Comparison of ENCODE assay signal across 8 cellular contexts in genomic region chr16:50367777-50368409, GRCh38. TPM values are rescaled to one million over a fixed set of nuclear protein-coding genes. Genes with fewer than 3 reads are reported as not detected.
DNase-seq lines count a peak whose midpoint lies in the region; ATAC-seq and TF ChIP-seq lines count a peak whose summit lies in the region.

No MANE protein-coding gene starts in this region.

- H3K27me3 ChIP-seq in ACC112 (ENCODE audit: insufficient read depth, low read length) (no peaks in the 10 kb centered on the region), body of pancreas (no peaks in the 10 kb centered on the region)

- intact Hi-C loops in body of pancreas (cut with DNase I) = no loop called here

- H3K9me3 Mint-ChIP-seq in HFFc6 = no peaks in the 10 kb centered on the region
- H3K9me3 Mint-ChIP-seq in mesothelial cell of epicardium = no peaks in the 10 kb centered on the region

- peak overlapping the region; percentile 63 for H2AFZ ChIP-seq in ACC112 (ENCODE audit: low read length, unreplicated experiment)

- peak overlapping the region; percentile 62 for H3K27ac Mint-ChIP-seq in HFFc6
- peak overlapping the region; percentile 94 for H3K27ac Mint-ChIP-seq in mesothelial cell of epicardium

- WGBS in body of pancreas, 2 donors = 3 to 4% methylated on average over 23 of the region's 23 CpGs

- H3K36me3 Mint-ChIP-seq in HFFc6 (ENCODE audit: low read depth) = peaks cover 16% of the 10 kb centered on the region
- H3K36me3 Mint-ChIP-seq in mesothelial cell of epicardium = peaks cover 18% of the 10 kb centered on the region

- H3K27me3 Mint-ChIP-seq in HFFc6 (ENCODE audit: insufficient read depth) (peaks cover 7% of the 10 kb centered on the region), mesothelial cell of epicardium (ENCODE audit: low read depth) (no peaks in the 10 kb centered on the region)

- peak overlapping the region; percentile 92 for H3K4me3 ChIP-seq in ACC112 (ENCODE audit: low read depth, low read length)
- peak overlapping the region; percentile 96 to 99 for H3K4me3 ChIP-seq in body of pancreas

- H3K9me3 ChIP-seq in body of pancreas = no peaks in the 10 kb centered on the region

- POLR2A ChIA-PET in HEK293T (lab: Yijun Ruan, JAX) = interaction anchor here (1.4 kb wide), 1 partner anchor 13 kb away, joined by 4 read pairs; no protein-coding TSS in a partner anchor

- H3K27ac ChIP-seq in ACC112 (ENCODE audit: low read depth, low read length) (no peak overlapping the region), body of pancreas (peak overlapping the region; percentile 16 to 72 (median 57))

- no peak for TF ChIP-seq POLR2A in body of pancreas (IDR thresholded peaks at IDR 0.05)

- 0 out of 2 replicates have a peak, but pooled peaks cover 9% of the 10 kb centered on the region for H3K36me3 ChIP-seq in ACC112 (ENCODE audit: insufficient read depth, low read length)
- peaks cover 0 to 2% of the 10 kb centered on the region in 2 donors for H3K36me3 ChIP-seq in body of pancreas (replicated peaks in 1 of 2; ENCODE audit: insufficient read depth in 1 of 2, low read depth in 2 of 2)

- H3K4me1 Mint-ChIP-seq in HFFc6 (ENCODE audit: low read depth) (peaks cover 30% of the 10 kb centered on the region), mesothelial cell of epicardium (peaks cover 52% of the 10 kb centered on the region)

- DNase-seq in HFFc6 (no peak), body of pancreas (no peak), mesothelial cell of epicardium (ENCODE audit: low spot score in 2 of 2, unreplicated experiment in 2 of 2) (no peak), HEK293T (ENCODE audit: extremely low spot score) (no peak), ecto neural progenitor cell (ENCODE audit: low spot score) (no peak)

- peaks cover 32% of the 10 kb centered on the region for H3K79me2 ChIP-seq in ACC112 (ENCODE audit: control insufficient read depth, insufficient read depth, low read length, unreplicated experiment)

- CTCF ChIA-PET in HEK293T (lab: Yijun Ruan, JAX) = interaction anchor here (0.6 to 1.6 kb wide), 2 partner anchors 158 to 343 kb away, joined by 3 to 5 read pairs; partner anchors contain the start of gene CNEP1R1

- H3K4me1 ChIP-seq in ACC112 (ENCODE audit: control insufficient read depth, insufficient read depth, low read length, unreplicated experiment) = peaks cover 10% of the 10 kb centered on the region
- peaks cover 25% of the 10 kb centered on the region for H3K4me1 ChIP-seq in body of pancreas

- H3K4me3 Mint-ChIP-seq in HFFc6 (peak overlapping the region; percentile 93), mesothelial cell of epicardium (peak overlapping the region; percentile 93)

- TF ChIP-seq CTCF in HFFc6 (IDR thresholded peaks at IDR 0.05) (peak; percentile 15; the same call in 1 of the 2 replicates), body of pancreas (IDR thresholded peaks at IDR 0.05) (no peak), mesothelial cell of epicardium (IDR thresholded peaks at IDR 0.05; ENCODE audit: unreplicated experiment) (no peak)

- ATAC-seq in body of pancreas (no peak), GM21515 (IDR thresholded peaks at IDR 0.05; ENCODE audit: unreplicated experiment) (no peak), HG03135 (IDR thresholded peaks at IDR 0.05; ENCODE audit: unreplicated experiment) (no peak)

TF ChIP-seq in HEK293T, 16 proteins besides CTCF, POLR2A, EP300 and RAD21:
- TF ChIP-seq L3MBTL2 (conservative IDR thresholded peaks at IDR 0.05) (no peak), TARDBP (IDR thresholded peaks at IDR 0.05) (no peak), LEF1 (IDR thresholded peaks at IDR 0.05; ENCODE audit: borderline replicate concordance) (no peak), CTBP1 (IDR thresholded peaks at IDR 0.05; ENCODE audit: borderline replicate concordance) (no peak), BHLHE40 (IDR thresholded peaks at IDR 0.05; ENCODE audit: borderline replicate concordance) (no peak), NFRKB (IDR thresholded peaks at IDR 0.05) (no peak), SP1 (IDR thresholded peaks at IDR 0.05) (no peak), FOXK2 (IDR thresholded peaks at IDR 0.05) (no peak)

RNA-seq across cellular contexts. Expression of gene BRD7, which starts 0.9 kb away (rescaled TPM):
- total RNA-seq in HFFc6 (2021; fragmentation: NEBNext Ultra II Directional; extraction: Animal tissue kit (Norgen Biotek cat#: 25700)) = 10 to 100 TPM; 50.5 to 65.0 (median 63.0) TPM
- total RNA-seq in body of pancreas = 10 to 100 TPM; 21.8 to 32.6 TPM
- 76.8 to 87.4 TPM (median 84.2 TPM) in 3 replicates for total RNA-seq in mesothelial cell of epicardium
